ENCODE assay signal across 1 cellular context in the genomic region with DNA sequence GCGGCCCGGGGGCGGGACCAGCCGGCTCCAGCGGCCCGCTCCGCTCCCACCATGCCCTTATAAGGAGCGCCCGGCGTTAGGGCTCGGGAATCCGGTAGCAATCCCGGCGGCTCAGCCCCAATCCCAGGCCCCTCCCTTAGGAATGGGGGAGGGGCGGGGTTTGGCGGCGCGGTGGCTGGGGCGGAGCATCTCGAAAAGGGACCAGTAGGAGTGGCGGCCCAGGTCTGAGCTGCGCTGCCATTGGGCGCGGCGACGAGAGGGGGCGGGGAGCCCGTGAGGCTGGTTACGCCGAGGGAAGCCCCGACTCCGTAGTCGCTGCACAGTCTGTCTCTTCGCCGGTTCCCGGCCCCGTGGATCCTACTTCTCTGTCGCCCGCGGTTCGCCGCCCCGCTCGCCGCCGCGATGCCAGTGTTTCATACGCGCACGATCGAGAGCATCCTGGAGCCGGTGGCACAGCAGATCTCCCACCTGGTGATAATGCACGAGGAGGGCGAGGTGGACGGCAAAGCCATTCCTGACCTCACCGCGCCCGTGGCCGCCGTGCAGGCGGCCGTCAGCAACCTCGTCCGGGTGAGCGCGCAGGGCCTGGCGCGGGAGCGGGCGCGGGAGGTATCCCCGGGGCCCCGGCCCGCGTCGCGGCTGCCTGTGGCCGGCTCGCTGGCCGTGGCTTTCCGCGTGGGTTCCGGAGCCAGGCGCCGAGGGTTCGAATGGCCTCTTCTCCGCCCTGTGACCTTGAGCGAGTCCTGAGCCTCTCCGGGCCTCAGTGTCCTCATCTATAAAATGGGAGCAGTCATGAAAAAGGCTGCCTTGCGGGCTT.
TF ChIP-seq lines count a peak whose summit lies in the region.

Gene VCL, plus strand, starts transcription at position 311 of the 817 bp plus-strand sequence. Its CDS starts 92 bp downstream, at position 403.

TF ChIP-seq in HepG2, 621 proteins besides CTCF, POLR2A, EP300 and RAD21 (continued from another document and continues in another):
- TF ChIP-seq ZNF782 (CRISPR knock-in tag; IDR thresholded peaks at IDR 0.05; ENCODE audit: borderline replicate concordance) (no peak), ZFP90 (CRISPR knock-in tag; IDR thresholded peaks at IDR 0.05; ENCODE audit: borderline replicate concordance) (no peak), ZNF644 (CRISPR knock-in tag; IDR thresholded peaks at IDR 0.05; ENCODE audit: low read depth) (no peak), POLR2AphosphoS2 (IDR thresholded peaks at IDR 0.05; ENCODE audit: low read depth, low read length) (no peak), ZNF530 (CRISPR knock-in tag; IDR thresholded peaks at IDR 0.05; ENCODE audit: low read depth) (no peak), ZNF274 (CRISPR knock-in tag; IDR thresholded peaks at IDR 0.05) (no peak), ZNF709 (CRISPR knock-in tag; IDR thresholded peaks at IDR 0.05) (peak; percentile 84; the same call in 1 of the 2 replicates), ZNF616 (CRISPR knock-in tag; IDR thresholded peaks at IDR 0.05; ENCODE audit: low read depth) (no peak), CHCHD3 (CRISPR knock-in tag; IDR thresholded peaks at IDR 0.05) (no peak), SMAD1 (CRISPR knock-in tag; IDR thresholded peaks at IDR 0.05; ENCODE audit: borderline replicate concordance, low read depth) (no peak), GABPA (IDR thresholded peaks at IDR 0.05; ENCODE audit: low read depth, low read length) (no peak), GABPA (CRISPR knock-in tag; IDR thresholded peaks at IDR 0.05; ENCODE audit: low read depth) (no peak), ZNF276 (CRISPR knock-in tag; IDR thresholded peaks at IDR 0.05; ENCODE audit: low read depth) (no peak), ZNF615 (CRISPR knock-in tag; IDR thresholded peaks at IDR 0.05; ENCODE audit: borderline replicate concordance) (no peak), SMARCC2 (IDR thresholded peaks at IDR 0.05) (no peak), SRF (IDR thresholded peaks at IDR 0.05; ENCODE audit: low read depth, low read length) (peak; percentile 98), YEATS2 (CRISPR knock-in tag; IDR thresholded peaks at IDR 0.05; ENCODE audit: borderline replicate concordance) (no peak; the same call in 1 of the 2 replicates), KAT7 (CRISPR knock-in tag; IDR thresholded peaks at IDR 0.05; ENCODE audit: borderline replicate concordance) (no peak; the same call in 1 of the 2 replicates), ZNF337 (CRISPR knock-in tag; IDR thresholded peaks at IDR 0.05; ENCODE audit: borderline replicate concordance, low read depth) (no peak), ATF1 (CRISPR knock-in tag; IDR thresholded peaks at IDR 0.05) (no peak), FOSL1 (CRISPR knock-in tag; IDR thresholded peaks at IDR 0.05; ENCODE audit: borderline replicate concordance) (no peak), ZNF207 (IDR thresholded peaks at IDR 0.05; ENCODE audit: borderline replicate concordance) (no peak), ZBTB4 (CRISPR knock-in tag; IDR thresholded peaks at IDR 0.05; ENCODE audit: borderline replicate concordance) (no peak), ZNF326 (CRISPR knock-in tag; IDR thresholded peaks at IDR 0.05; ENCODE audit: borderline replicate concordance) (no peak), E2F5 (CRISPR knock-in tag; conservative IDR thresholded peaks at IDR 0.05) (no peak), ZNF556 (CRISPR knock-in tag; IDR thresholded peaks at IDR 0.05; ENCODE audit: borderline replicate concordance) (0 out of 2 replicates have a peak, but pooled peaks have one; percentile 58), ZNF362 (CRISPR knock-in tag; IDR thresholded peaks at IDR 0.05; ENCODE audit: borderline replicate concordance) (no peak)
- TF ChIP-seq, protein P1, sequence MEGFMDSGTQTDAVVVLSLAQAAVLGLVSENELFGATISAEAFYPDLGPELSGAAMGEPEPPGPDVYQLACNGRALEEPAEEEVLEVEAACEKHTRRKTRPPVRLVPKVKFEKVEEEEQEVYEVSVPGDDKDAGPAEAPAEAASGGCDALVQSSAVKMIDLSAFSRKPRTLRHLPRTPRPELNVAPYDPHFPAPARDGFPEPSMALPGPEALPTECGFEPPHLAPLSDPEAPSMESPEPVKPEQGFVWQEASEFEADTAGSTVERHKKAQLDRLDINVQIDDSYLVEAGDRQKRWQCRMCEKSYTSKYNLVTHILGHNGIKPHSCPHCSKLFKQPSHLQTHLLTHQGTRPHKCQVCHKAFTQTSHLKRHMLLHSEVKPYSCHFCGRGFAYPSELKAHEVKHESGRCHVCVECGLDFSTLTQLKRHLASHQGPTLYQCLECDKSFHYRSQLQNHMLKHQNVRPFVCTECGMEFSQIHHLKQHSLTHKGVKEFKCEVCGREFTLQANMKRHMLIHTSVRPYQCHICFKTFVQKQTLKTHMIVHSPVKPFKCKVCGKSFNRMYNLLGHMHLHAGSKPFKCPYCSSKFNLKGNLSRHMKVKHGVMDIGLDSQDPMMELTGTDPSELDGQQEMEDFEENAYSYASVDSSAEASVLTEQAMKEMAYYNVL (CRISPR knock-in tag; IDR thresholded peaks at IDR 0.05; ENCODE audit: borderline replicate concordance) = peak; percentile 40; the same call in 1 of the 2 replicates
- TF ChIP-seq, protein P2, sequence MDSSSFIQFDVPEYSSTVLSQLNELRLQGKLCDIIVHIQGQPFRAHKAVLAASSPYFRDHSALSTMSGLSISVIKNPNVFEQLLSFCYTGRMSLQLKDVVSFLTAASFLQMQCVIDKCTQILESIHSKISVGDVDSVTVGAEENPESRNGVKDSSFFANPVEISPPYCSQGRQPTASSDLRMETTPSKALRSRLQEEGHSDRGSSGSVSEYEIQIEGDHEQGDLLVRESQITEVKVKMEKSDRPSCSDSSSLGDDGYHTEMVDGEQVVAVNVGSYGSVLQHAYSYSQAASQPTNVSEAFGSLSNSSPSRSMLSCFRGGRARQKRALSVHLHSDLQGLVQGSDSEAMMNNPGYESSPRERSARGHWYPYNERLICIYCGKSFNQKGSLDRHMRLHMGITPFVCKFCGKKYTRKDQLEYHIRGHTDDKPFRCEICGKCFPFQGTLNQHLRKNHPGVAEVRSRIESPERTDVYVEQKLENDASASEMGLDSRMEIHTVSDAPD (CRISPR knock-in tag; IDR thresholded peaks at IDR 0.05) = peak; percentile 69; the same call in 1 of the 2 replicates
- TF ChIP-seq, protein P3, sequence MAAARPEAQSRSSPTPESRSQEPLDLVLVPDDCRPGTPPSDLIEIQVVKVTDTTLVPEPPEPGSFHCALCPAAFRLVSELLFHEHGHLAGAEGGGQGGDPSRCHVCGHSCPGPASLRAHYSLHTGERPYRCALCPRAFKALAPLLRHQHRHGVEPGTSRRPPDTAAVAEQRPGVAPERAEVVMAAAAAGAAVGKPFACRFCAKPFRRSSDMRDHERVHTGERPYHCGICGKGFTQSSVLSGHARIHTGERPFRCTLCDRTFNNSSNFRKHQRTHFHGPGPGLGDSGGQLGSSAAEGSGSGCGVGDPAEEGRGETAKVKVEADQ (CRISPR knock-in tag; IDR thresholded peaks at IDR 0.05; ENCODE audit: borderline replicate concordance) = no peak
- TF ChIP-seq, protein P4, sequence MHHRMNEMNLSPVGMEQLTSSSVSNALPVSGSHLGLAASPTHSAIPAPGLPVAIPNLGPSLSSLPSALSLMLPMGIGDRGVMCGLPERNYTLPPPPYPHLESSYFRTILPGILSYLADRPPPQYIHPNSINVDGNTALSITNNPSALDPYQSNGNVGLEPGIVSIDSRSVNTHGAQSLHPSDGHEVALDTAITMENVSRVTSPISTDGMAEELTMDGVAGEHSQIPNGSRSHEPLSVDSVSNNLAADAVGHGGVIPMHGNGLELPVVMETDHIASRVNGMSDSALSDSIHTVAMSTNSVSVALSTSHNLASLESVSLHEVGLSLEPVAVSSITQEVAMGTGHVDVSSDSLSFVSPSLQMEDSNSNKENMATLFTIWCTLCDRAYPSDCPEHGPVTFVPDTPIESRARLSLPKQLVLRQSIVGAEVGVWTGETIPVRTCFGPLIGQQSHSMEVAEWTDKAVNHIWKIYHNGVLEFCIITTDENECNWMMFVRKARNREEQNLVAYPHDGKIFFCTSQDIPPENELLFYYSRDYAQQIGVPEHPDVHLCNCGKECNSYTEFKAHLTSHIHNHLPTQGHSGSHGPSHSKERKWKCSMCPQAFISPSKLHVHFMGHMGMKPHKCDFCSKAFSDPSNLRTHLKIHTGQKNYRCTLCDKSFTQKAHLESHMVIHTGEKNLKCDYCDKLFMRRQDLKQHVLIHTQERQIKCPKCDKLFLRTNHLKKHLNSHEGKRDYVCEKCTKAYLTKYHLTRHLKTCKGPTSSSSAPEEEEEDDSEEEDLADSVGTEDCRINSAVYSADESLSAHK (CRISPR knock-in tag; IDR thresholded peaks at IDR 0.05; ENCODE audit: borderline replicate concordance) = no peak
- TF ChIP-seq, protein P5, sequence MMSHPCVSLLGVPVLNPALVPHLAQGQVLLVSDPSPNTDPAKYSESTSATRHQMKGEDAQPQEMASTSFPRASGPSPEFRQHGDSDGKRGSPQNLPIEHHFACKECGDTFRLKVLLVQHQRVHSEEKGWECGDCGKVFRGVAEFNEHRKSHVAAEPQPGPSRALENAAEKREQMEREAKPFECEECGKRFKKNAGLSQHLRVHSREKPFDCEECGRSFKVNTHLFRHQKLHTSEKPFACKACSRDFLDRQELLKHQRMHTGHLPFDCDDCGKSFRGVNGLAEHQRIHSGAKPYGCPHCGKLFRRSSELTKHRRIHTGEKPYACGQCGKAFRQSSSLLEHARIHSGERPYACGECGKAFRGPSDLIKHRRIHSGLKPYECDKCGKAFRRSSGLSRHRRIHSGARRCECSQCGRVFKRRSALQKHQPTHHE (CRISPR knock-in tag; IDR thresholded peaks at IDR 0.05; ENCODE audit: borderline replicate concordance) = no peak
- TF ChIP-seq, protein P6, sequence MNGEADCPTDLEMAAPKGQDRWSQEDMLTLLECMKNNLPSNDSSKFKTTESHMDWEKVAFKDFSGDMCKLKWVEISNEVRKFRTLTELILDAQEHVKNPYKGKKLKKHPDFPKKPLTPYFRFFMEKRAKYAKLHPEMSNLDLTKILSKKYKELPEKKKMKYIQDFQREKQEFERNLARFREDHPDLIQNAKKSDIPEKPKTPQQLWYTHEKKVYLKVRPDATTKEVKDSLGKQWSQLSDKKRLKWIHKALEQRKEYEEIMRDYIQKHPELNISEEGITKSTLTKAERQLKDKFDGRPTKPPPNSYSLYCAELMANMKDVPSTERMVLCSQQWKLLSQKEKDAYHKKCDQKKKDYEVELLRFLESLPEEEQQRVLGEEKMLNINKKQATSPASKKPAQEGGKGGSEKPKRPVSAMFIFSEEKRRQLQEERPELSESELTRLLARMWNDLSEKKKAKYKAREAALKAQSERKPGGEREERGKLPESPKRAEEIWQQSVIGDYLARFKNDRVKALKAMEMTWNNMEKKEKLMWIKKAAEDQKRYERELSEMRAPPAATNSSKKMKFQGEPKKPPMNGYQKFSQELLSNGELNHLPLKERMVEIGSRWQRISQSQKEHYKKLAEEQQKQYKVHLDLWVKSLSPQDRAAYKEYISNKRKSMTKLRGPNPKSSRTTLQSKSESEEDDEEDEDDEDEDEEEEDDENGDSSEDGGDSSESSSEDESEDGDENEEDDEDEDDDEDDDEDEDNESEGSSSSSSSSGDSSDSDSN (CRISPR knock-in tag; IDR thresholded peaks at IDR 0.05) = peak; percentile 94
- TF ChIP-seq, protein P7, sequence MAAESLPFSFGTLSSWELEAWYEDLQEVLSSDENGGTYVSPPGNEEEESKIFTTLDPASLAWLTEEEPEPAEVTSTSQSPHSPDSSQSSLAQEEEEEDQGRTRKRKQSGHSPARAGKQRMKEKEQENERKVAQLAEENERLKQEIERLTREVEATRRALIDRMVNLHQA (CRISPR knock-in tag; IDR thresholded peaks at IDR 0.05) = no peak
